ENCODE assay signal across 20 cellular contexts in the genomic region with DNA sequence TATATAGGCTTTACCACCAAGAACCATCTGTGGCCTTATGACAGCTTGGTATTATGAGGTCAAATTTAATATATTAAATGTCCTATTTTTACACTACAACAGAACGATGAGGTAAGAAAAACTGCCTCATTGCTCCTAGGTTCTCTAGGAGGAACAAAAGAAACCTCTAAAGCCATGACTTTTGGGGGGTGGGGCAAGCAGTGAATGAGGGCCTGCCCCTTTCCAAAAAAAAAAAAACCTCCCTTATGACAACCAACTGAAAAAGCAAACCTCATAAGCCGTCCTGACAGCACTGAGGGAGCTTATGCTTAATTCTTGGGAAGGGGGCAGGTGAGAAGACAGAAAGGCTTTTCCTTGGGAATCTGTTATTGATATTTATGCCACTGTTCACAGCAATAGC.
DNase-seq lines count a peak whose midpoint lies in the region; ATAC-seq and TF ChIP-seq lines count a peak whose summit lies in the region.
"Had no signal": no experiment of that assay in that cellular context is flagged by ENCODE, and none has a peak within 500 bp of the region (broad histone marks: within the 10 kb centered on the region; RNA-seq: fewer than 3 reads in every experiment).

No MANE protein-coding gene starts in this region.

- H3K9me2 ChIP-seq in Karpas-422 (replicated peaks; ENCODE audit: insufficient read depth, low read length): no peaks in the 10 kb centered on the region

- no peaks in the 10 kb centered on the region for H3K36me3 ChIP-seq in Karpas-422 (ENCODE audit: insufficient read depth, low read length)

- H3K4me1 ChIP-seq in Karpas-422 (ENCODE audit: low read length): no peaks in the 10 kb centered on the region
- H3K4me1 ChIP-seq: SJSA1 had no signal

- no peaks in the 10 kb centered on the region for H4K20me1 ChIP-seq in Karpas-422 (ENCODE audit: insufficient read depth, low read depth, low read length)

- H3K9me3 ChIP-seq in Karpas-422 (ENCODE audit: low read length): no peaks in the 10 kb centered on the region
- H3K9me3 ChIP-seq: SJSA1 had no signal

- H2AFZ ChIP-seq in Karpas-422 (ENCODE audit: low read length): no peak overlapping the region

- H3K27ac ChIP-seq in angular gyrus (ENCODE audit: low read depth, low read length) (peak overlapping the region; percentile 32), temporal lobe (ENCODE audit: low read depth, low read length) (peak overlapping the region; percentile 81), Karpas-422 (ENCODE audit: low read length) (no peak overlapping the region)
- H3K27ac ChIP-seq: SJSA1 had no signal

- H3K36me3 Mint-ChIP-seq in activated T-cell treated with anti-CD3 and anti-CD28 coated beads, Interleukin-2, amount 50 U/mL, for 24 hours (ENCODE audit: low read depth): peaks cover 52% of the 10 kb centered on the region
- H3K36me3 Mint-ChIP-seq in nephron progenitor cell (ENCODE audit: low read depth): peaks cover 70% of the 10 kb centered on the region
- H3K36me3 Mint-ChIP-seq in T-helper 2 cell treated with Interferon-gamma antibody and Interleukin-4, amounts not matched to agents 5 μg/mL and 100 μg/mL, for 36 hours (ENCODE audit: low read depth): peaks cover 25% of the 10 kb centered on the region
- peaks cover 0 to 4% of the 10 kb centered on the region in 2 donors for H3K36me3 Mint-ChIP-seq in activated naive CD4-positive, alpha-beta T cell treated with anti-CD3 and anti-CD28 coated beads, Interleukin-2, amount 50 U/mL, for 72 hours

- peaks cover 55% of the 10 kb centered on the region for H3K4me1 Mint-ChIP-seq in activated T-cell treated with anti-CD3 and anti-CD28 coated beads, Interleukin-2, amount 50 U/mL, for 24 hours (ENCODE audit: low read depth)
- peaks cover 53% of the 10 kb centered on the region for H3K4me1 Mint-ChIP-seq in nephron progenitor cell
- peaks cover 29% of the 10 kb centered on the region for H3K4me1 Mint-ChIP-seq in T-helper 2 cell treated with Interferon-gamma antibody and Interleukin-4, amounts not matched to agents 5 μg/mL and 100 μg/mL, for 36 hours (ENCODE audit: low read depth)

- no peak for TF ChIP-seq CTCF in nephron progenitor cell (IDR thresholded peaks at IDR 0.05)

- H3K27ac Mint-ChIP-seq in activated T-cell treated with anti-CD3 and anti-CD28 coated beads, Interleukin-2, amount 50 U/mL, for 24 hours: peak overlapping the region; percentile 82
- peak overlapping the region; percentile 78 for H3K27ac Mint-ChIP-seq in nephron progenitor cell
- H3K27ac Mint-ChIP-seq in T-helper 2 cell treated with Interferon-gamma antibody and Interleukin-4, amounts not matched to agents 5 μg/mL and 100 μg/mL, for 36 hours: no peak overlapping the region
- peak overlapping the region in 1 of 2 donors; percentile 13 for H3K27ac Mint-ChIP-seq in activated naive CD4-positive, alpha-beta T cell treated with anti-CD3 and anti-CD28 coated beads, Interleukin-2, amount 50 U/mL, for 72 hours

- H3K27me3 ChIP-seq in Karpas-422 (ENCODE audit: low read length): no peaks in the 10 kb centered on the region
- H3K27me3 ChIP-seq: SJSA1 had no signal

- no peak overlapping the region for H3K9ac ChIP-seq in Karpas-422 (ENCODE audit: low read length)

- DNase-seq in activated T-cell treated with anti-CD3 and anti-CD28 coated beads, Interleukin-2, amount 50 U/mL, for 24 hours: no peak
- DNase-seq in activated T-cell treated with anti-CD3 and anti-CD28 coated beads, Interleukin-2, amount 50 U/mL, for 1 hour: no peak
- DNase-seq in nephron progenitor cell (no peak), Karpas-422 (no peak)
- DNase-seq in T-helper 2 cell treated with Interferon-gamma antibody and Interleukin-4, amounts not matched to agents 5 μg/mL and 100 μg/mL, for 36 hours (ENCODE audit: low spot score): no peak
- no peak for DNase-seq in activated naive CD4-positive, alpha-beta T cell treated with anti-CD3 and anti-CD28 coated beads, Interleukin-2, amount 50 U/mL, for 72 hours (ENCODE audit: low spot score in 2 of 2)
- DNase-seq: 8988T; Calu3; CD8-positive, alpha-beta memory T cell; DMS153; GOT3; HCEC 1CT; NCI-H1092; NCI-H1436 treated with DMSO at 0.1 percent for 48 hours; NCI-H1930; NCI-H510A treated with DMSO at 0.1 percent for 48 hours; NCI-H748 treated with DMSO at 0.1 percent for 48 hours had no signal

- no peak overlapping the region for H3K4me2 ChIP-seq in Karpas-422 (ENCODE audit: low read depth, low read length, poor library complexity, severe bottlenecking)

- no peak for ATAC-seq in activated naive CD4-positive, alpha-beta T cell treated with anti-CD3 and anti-CD28 coated beads, Interleukin-2, amount 50 U/mL, for 72 hours

- H3K27me3 Mint-ChIP-seq in activated T-cell treated with anti-CD3 and anti-CD28 coated beads, Interleukin-2, amount 50 U/mL, for 24 hours: no peaks in the 10 kb centered on the region
- peaks cover 2% of the 10 kb centered on the region for H3K27me3 Mint-ChIP-seq in nephron progenitor cell (ENCODE audit: low read depth, poor library complexity)
- no peaks in the 10 kb centered on the region for H3K27me3 Mint-ChIP-seq in T-helper 2 cell treated with Interferon-gamma antibody and Interleukin-4, amounts not matched to agents 5 μg/mL and 100 μg/mL, for 36 hours (ENCODE audit: low read depth)
- H3K27me3 Mint-ChIP-seq: CD8-positive, alpha-beta memory T cell had no signal

- H3K4me3 ChIP-seq in Karpas-422 (ENCODE audit: low read length): no peak overlapping the region
- H3K4me3 ChIP-seq: SJSA1 had no signal

- no peaks in the 10 kb centered on the region for H3K79me2 ChIP-seq in Karpas-422 (ENCODE audit: low read length)

- no peak overlapping the region for H3K4me3 Mint-ChIP-seq in activated T-cell treated with anti-CD3 and anti-CD28 coated beads, Interleukin-2, amount 50 U/mL, for 24 hours
- no peak overlapping the region for H3K4me3 Mint-ChIP-seq in nephron progenitor cell
- no peak overlapping the region for H3K4me3 Mint-ChIP-seq in T-helper 2 cell treated with Interferon-gamma antibody and Interleukin-4, amounts not matched to agents 5 μg/mL and 100 μg/mL, for 36 hours
- H3K4me3 Mint-ChIP-seq: CD8-positive, alpha-beta memory T cell had no signal

- no peaks in the 10 kb centered on the region for H3K9me3 Mint-ChIP-seq in activated T-cell treated with anti-CD3 and anti-CD28 coated beads, Interleukin-2, amount 50 U/mL, for 24 hours
- H3K9me3 Mint-ChIP-seq in nephron progenitor cell: no peaks in the 10 kb centered on the region
- no peaks in the 10 kb centered on the region for H3K9me3 Mint-ChIP-seq in T-helper 2 cell treated with Interferon-gamma antibody and Interleukin-4, amounts not matched to agents 5 μg/mL and 100 μg/mL, for 36 hours
- no peaks in the 10 kb centered on the region for H3K9me3 Mint-ChIP-seq in activated naive CD4-positive, alpha-beta T cell treated with anti-CD3 and anti-CD28 coated beads, Interleukin-2, amount 50 U/mL, for 72 hours
- H3K9me3 Mint-ChIP-seq: CD8-positive, alpha-beta memory T cell had no signal
